In genomic region chr3:51995346-51996156, GRCh38 we compare ENCODE assay signal across 8 cellular contexts. TPM values are rescaled to one million over a fixed set of nuclear protein-coding genes. Genes with fewer than 3 reads are reported as not detected.
DNase-seq lines count a peak whose midpoint lies in the region; ATAC-seq and TF ChIP-seq lines count a peak whose summit lies in the region.

Gene RPL29, minus strand, starts transcription at chr3:51995895. Its CDS starts 434 bp downstream, at chr3:51995461.

- H3K27me3 Mint-ChIP-seq in stimulated activated naive CD8-positive, alpha-beta T cell treated with anti-CD3 and anti-CD28 coated beads, Interleukin-15, amount 100 ng/mL, for 72 hours = peaks cover 8% of the 10 kb centered on the region

- H3K79me2 ChIP-seq in neural cell (replicated peaks; ENCODE audit: insufficient read depth, low read length) = peaks cover 9% of the 10 kb centered on the region

- H3K9me2 ChIP-seq in neural cell (ENCODE audit: insufficient read depth, low read length) = no peaks in the 10 kb centered on the region

- peak within 1 kb of the TSS; percentile 95 for H3K4me2 ChIP-seq in neural cell (ENCODE audit: low read length)

- peak within 1 kb of the TSS; percentile 84 for H3K9ac ChIP-seq in neural cell (ENCODE audit: low read length)

- peak; percentile 96 for ATAC-seq in stimulated activated naive CD8-positive, alpha-beta T cell treated with anti-CD3 and anti-CD28 coated beads, Interleukin-15, amount 100 ng/mL, for 72 hours

- H3K27me3 ChIP-seq in H7 (ENCODE audit: control insufficient read depth, insufficient read depth, low read length) = no peaks in the 10 kb centered on the region
- no peaks in the 10 kb centered on the region for H3K27me3 ChIP-seq in neural cell (ENCODE audit: insufficient read depth, low read depth, low read length)

- H3K27ac Mint-ChIP-seq in stimulated activated naive CD8-positive, alpha-beta T cell treated with anti-CD3 and anti-CD28 coated beads, Interleukin-15, amount 100 ng/mL, for 72 hours = peak within 1 kb of the TSS; percentile 100

- H3F3A ChIP-seq in neural cell (ENCODE audit: insufficient read depth, low read length, poor library complexity, severe bottlenecking) = no peaks in the 10 kb centered on the region

- H4K20me1 ChIP-seq in neural cell (ENCODE audit: insufficient read depth) = no peaks in the 10 kb centered on the region

- H3K27ac ChIP-seq in neural cell (ENCODE audit: low read length) = peak within 1 kb of the TSS; percentile 87

- TF ChIP-seq EP300 in neural cell (conservative IDR thresholded peaks at IDR 0.05; ENCODE audit: poor library complexity, severe bottlenecking) = peak; percentile 84

- no peaks in the 10 kb centered on the region for H3K9me3 Mint-ChIP-seq in stimulated activated naive CD8-positive, alpha-beta T cell treated with anti-CD3 and anti-CD28 coated beads, Interleukin-15, amount 100 ng/mL, for 72 hours

- peak within 1 kb of the TSS; percentile 92 to 95 for H3K4me3 Mint-ChIP-seq in stimulated activated naive CD8-positive, alpha-beta T cell treated with anti-CD3 and anti-CD28 coated beads, Interleukin-15, amount 100 ng/mL, for 72 hours

- H2AFZ ChIP-seq in neural cell (ENCODE audit: low read depth, low read length) = peak within 1 kb of the TSS; percentile 81

- TF ChIP-seq CTCF in fibroblast of the aortic adventitia (IDR thresholded peaks at IDR 0.05; ENCODE audit: insufficient read depth, low read length) = no peak
- peak; percentile 45 for TF ChIP-seq CTCF in neural cell (IDR thresholded peaks at IDR 0.05; ENCODE audit: poor library complexity, severe bottlenecking)

- H3K4me1 Mint-ChIP-seq in stimulated activated naive CD8-positive, alpha-beta T cell treated with anti-CD3 and anti-CD28 coated beads, Interleukin-15, amount 100 ng/mL, for 72 hours = peaks cover 51% of the 10 kb centered on the region

- H3K36me3 ChIP-seq in H7 (replicated peaks; ENCODE audit: control insufficient read depth, insufficient read depth, low read length) = peaks cover 13% of the 10 kb centered on the region
- H3K36me3 ChIP-seq in neural cell (ENCODE audit: insufficient read depth, low read length) = peaks cover 5% of the 10 kb centered on the region

- DNase-seq in ELR (ENCODE audit: low read depth) (peak; percentile 95), H7 (peak; percentile 93), M059J (ENCODE audit: low read depth) (peak; percentile 88), SHP77 treated with DMSO at 0.1 percent for 48 hours (lab: John Stamatoyannopoulos, UW) (peak; percentile 79), fibroblast of the aortic adventitia (ENCODE audit: low read depth) (peak; percentile 98)
- DNase-seq in activated effector memory CD4-positive, alpha-beta T cell treated with Interleukin-2 at 50 U/mL for 16 hours = peak; percentile 90
- DNase-seq in stimulated activated naive CD8-positive, alpha-beta T cell treated with anti-CD3 and anti-CD28 coated beads, Interleukin-15, amount 100 ng/mL, for 72 hours = peak; percentile 88 to 94

- H3K9me3 ChIP-seq in neural cell (ENCODE audit: low read length) = no peaks in the 10 kb centered on the region

- H3K4me3 ChIP-seq in H7 (ENCODE audit: insufficient read depth, low read depth, low read length) (peak within 1 kb of the TSS; percentile 80), fibroblast of the aortic adventitia (ENCODE audit: low read depth, low read length) (peak within 1 kb of the TSS; percentile 80), neural cell (ENCODE audit: low read length) (peak within 1 kb of the TSS; percentile 77)

- peak; percentile 30 for TF ChIP-seq RAD21 in neural cell (conservative IDR thresholded peaks at IDR 0.05)

TF ChIP-seq in neural cell, 6 proteins besides CTCF, POLR2A, EP300 and RAD21:
- TF ChIP-seq REST (IDR thresholded peaks at IDR 0.05; ENCODE audit: borderline replicate concordance) (peak; percentile 98), SMC3 (conservative IDR thresholded peaks at IDR 0.05; ENCODE audit: poor library complexity) (peak; percentile 53), TAF1 (IDR thresholded peaks at IDR 0.05; ENCODE audit: low read depth) (peak; percentile 97), POLR2AphosphoS5 (IDR thresholded peaks at IDR 0.05) (peak; percentile 97), EZH2 (IDR thresholded peaks at IDR 0.05; ENCODE audit: borderline replicate concordance, insufficient read depth, low read length, poor library complexity, severe bottlenecking) (no peak), MXI1 (conservative IDR thresholded peaks at IDR 0.05; ENCODE audit: poor library complexity, severe bottlenecking) (peak; percentile 92)

RNA-seq across cellular contexts. Expression of gene RPL29, which starts in this region (rescaled TPM):
- total RNA-seq in H7 (2014; rRNA removed; shearing (Covaris generic)) = 1,001 and 1,107 TPM in 2 replicates
- 590 and 1,001 TPM in 2 replicates for total RNA-seq in M059J (2014; rRNA removed; shearing (Covaris generic))
- total RNA-seq in fibroblast of the aortic adventitia (ENCODE audit: low replicate concordance) = 155 and 1,532 TPM in 2 replicates
- polyA plus RNA-seq in neural cell = 846 and 977 TPM in 2 replicates
- 368 and 399 TPM in 2 replicates for polyA minus RNA-seq in neural cell

Comparison
In these comparisons a context has a peak if more than half of its experiments do, and no peak if none do; other contexts are left out.
1. Peak in every context shown above with its lines: DNase-seq, ATAC-seq, H3K4me3 ChIP-seq and H3K27ac ChIP-seq.